Comparison of ENCODE assay signal across 1 cellular context in genomic region chr14:21103710-21104447, GRCh38.
TF ChIP-seq lines count a peak whose summit lies in the region.

No MANE protein-coding gene starts in this region.

TF ChIP-seq in HepG2, 621 proteins besides CTCF, POLR2A, EP300 and RAD21 (continued from another document):
- TF ChIP-seq ATF5 (CRISPR knock-in tag; IDR thresholded peaks at IDR 0.05; ENCODE audit: low read depth) (peak; percentile 99), HIVEP1 (CRISPR knock-in tag; IDR thresholded peaks at IDR 0.05) (peak; percentile 96), FIP1L1 (IDR thresholded peaks at IDR 0.05; ENCODE audit: borderline replicate concordance, insufficient read depth, low read depth, low read length) (peak; percentile 97), ZBTB39 (CRISPR knock-in tag; IDR thresholded peaks at IDR 0.05) (peak; percentile 87; the same call in 1 of the 2 replicates), SNAI1 (CRISPR knock-in tag; IDR thresholded peaks at IDR 0.05; ENCODE audit: borderline replicate concordance) (peak; percentile 100), ZNF124 (CRISPR knock-in tag; IDR thresholded peaks at IDR 0.05) (peak; percentile 57), HNRNPH1 (optimal IDR thresholded peaks at IDR 0.05; ENCODE audit: low read depth, low read length) (no peak), TFAP4 (IDR thresholded peaks at IDR 0.05; ENCODE audit: borderline replicate concordance, low read depth) (no peak; the same call in 1 of the 2 replicates), ERF (CRISPR knock-in tag; IDR thresholded peaks at IDR 0.05) (peak; percentile 91), SP2 (CRISPR knock-in tag; IDR thresholded peaks at IDR 0.05) (no peak), TAF1 (CRISPR knock-in tag; IDR thresholded peaks at IDR 0.05) (peak; percentile 94), IKZF4 (CRISPR knock-in tag; IDR thresholded peaks at IDR 0.05; ENCODE audit: borderline replicate concordance, low read depth, not compliant biosample characterization) (peak; percentile 99), REL (CRISPR knock-in tag; conservative IDR thresholded peaks at IDR 0.05) (peak; percentile 99), SNAPC2 (CRISPR knock-in tag; IDR thresholded peaks at IDR 0.05) (peak; percentile 99), PHF5A (CRISPR knock-in tag; IDR thresholded peaks at IDR 0.05; ENCODE audit: low read depth, unreplicated experiment) (peak; percentile 65), AKNA (CRISPR knock-in tag; IDR thresholded peaks at IDR 0.05; ENCODE audit: borderline replicate concordance) (peak; percentile 79; the same call in 1 of the 2 replicates), KLF9 (CRISPR knock-in tag; IDR thresholded peaks at IDR 0.05; ENCODE audit: low read depth) (peak; percentile 63; the same call in 1 of the 2 replicates), ZNF350 (CRISPR knock-in tag; IDR thresholded peaks at IDR 0.05; ENCODE audit: borderline replicate concordance, low read depth) (peak; percentile 99; the same call in 1 of the 2 replicates), AGO2 (optimal IDR thresholded peaks at IDR 0.05; ENCODE audit: low read depth, low read length) (peak; percentile 99), KLF16 (CRISPR knock-in tag; IDR thresholded peaks at IDR 0.05) (peak; percentile 61 to 94; a peak in 2 of 4 replicates), PREB (CRISPR knock-in tag; IDR thresholded peaks at IDR 0.05) (no peak), BRF2 (CRISPR knock-in tag; IDR thresholded peaks at IDR 0.05) (peak; percentile 100), CEBPZ (IDR thresholded peaks at IDR 0.05; ENCODE audit: low read length) (no peak; the same call in 1 of the 2 replicates), KLF12 (CRISPR knock-in tag; IDR thresholded peaks at IDR 0.05; ENCODE audit: borderline replicate concordance) (peak; percentile 90), ZNF792 (CRISPR knock-in tag; IDR thresholded peaks at IDR 0.05) (peak; percentile 91), CSRNP2 (CRISPR knock-in tag; conservative IDR thresholded peaks at IDR 0.05; ENCODE audit: low read depth) (peak; percentile 84; the same call in 1 of the 2 replicates), ZKSCAN8 (CRISPR knock-in tag; IDR thresholded peaks at IDR 0.05; ENCODE audit: borderline replicate concordance) (peak; percentile 61), KLF6 (CRISPR knock-in tag; IDR thresholded peaks at IDR 0.05) (peak; percentile 99), ZNF652 (CRISPR knock-in tag; IDR thresholded peaks at IDR 0.05; ENCODE audit: borderline replicate concordance, low read depth) (no peak; the same call in none of the 2 replicates), KDM5B (CRISPR knock-in tag; IDR thresholded peaks at IDR 0.05; ENCODE audit: borderline replicate concordance) (peak; percentile 100), TRIM24 (CRISPR knock-in tag; IDR thresholded peaks at IDR 0.05) (no peak), ZFYVE20 (CRISPR knock-in tag; IDR thresholded peaks at IDR 0.05; ENCODE audit: borderline replicate concordance, low read depth) (peak; percentile 85; the same call in 1 of the 2 replicates), MXD1 (CRISPR knock-in tag; IDR thresholded peaks at IDR 0.05) (peak; percentile 98), ZNF724P (CRISPR knock-in tag; IDR thresholded peaks at IDR 0.05; ENCODE audit: borderline replicate concordance) (peak; percentile 99), ZNF136 (CRISPR knock-in tag; IDR thresholded peaks at IDR 0.05; ENCODE audit: low read depth) (peak; percentile 99), ZNF180 (CRISPR knock-in tag; IDR thresholded peaks at IDR 0.05; ENCODE audit: borderline replicate concordance, low read depth) (no peak; the same call in 1 of the 2 replicates), ZNF513 (CRISPR knock-in tag; conservative IDR thresholded peaks at IDR 0.05) (no peak)
